ENCODE assay signal across 18 cellular contexts in genomic region chr16:17366299-17366961, GRCh38.
DNase-seq lines count a peak whose midpoint lies in the region; ATAC-seq and TF ChIP-seq lines count a peak whose summit lies in the region.
"Had no signal": no experiment of that assay in that cellular context is flagged by ENCODE, and none has a peak within 500 bp of the region (broad histone marks: within the 10 kb centered on the region; RNA-seq: fewer than 3 reads in every experiment).

No MANE protein-coding gene starts in this region.

- ATAC-seq in stimulated activated memory B cell treated with anti-CD40 and anti-IgM and Interleukin-4, amounts not matched to agents 10 μg/mL and 1 μg/mL and 100 μg/mL, for 72 hours, result no peak
- ATAC-seq in sciatic nerve (no peak), GM21737 (IDR thresholded peaks at IDR 0.05; ENCODE audit: unreplicated experiment) (no peak)
- ATAC-seq: left cardiac atrium had no signal

- H3K9me2 ChIP-seq in OCI-LY1 (ENCODE audit: low read depth, low read length), result no peaks in the 10 kb centered on the region

- no peak overlapping the region for H2AFZ ChIP-seq in OCI-LY1 (ENCODE audit: low read length)

- no peaks in the 10 kb centered on the region for H4K20me1 ChIP-seq in OCI-LY1 (ENCODE audit: insufficient read depth, low read length)

- peak overlapping the region; percentile 96 for H3K27ac ChIP-seq in OCI-LY1 (ENCODE audit: low read depth, low read length, poor library complexity, severe bottlenecking)
- H3K27ac ChIP-seq: cardiac muscle cell, KMS-11, upper lobe of right lung had no signal

- H3K4me3 ChIP-seq in OCI-LY1 (ENCODE audit: low read depth, low read length, poor library complexity, severe bottlenecking), result peak overlapping the region; percentile 4
- H3K4me3 ChIP-seq: cardiac muscle cell, skin epidermis, upper lobe of right lung had no signal

- no peak for DNase-seq in activated CD4-positive, alpha-beta memory T cell treated with anti-CD3 and anti-CD28 coated beads, Interleukin-2, amount 10 ng/mL, durations not matched to agents 7 days and 5 days
- DNase-seq in activated CD4-positive, alpha-beta memory T cell treated with anti-CD3 and anti-CD28 coated beads for 36 hours, result no peak
- DNase-seq in HuH-7.5 (ENCODE audit: low spot score), result no peak
- no peak for DNase-seq in sciatic nerve (ENCODE audit: low spot score)
- DNase-seq: ACHN, endodermal cell, left cardiac atrium, NCI-H1105, NCI-H774, occipital lobe, upper lobe of right lung had no signal

- peaks cover 43% of the 10 kb centered on the region for H3K36me3 Mint-ChIP-seq in activated CD4-positive, alpha-beta memory T cell treated with anti-CD3 and anti-CD28 coated beads, Interleukin-2, amount 10 ng/mL, durations not matched to agents 7 days and 5 days (ENCODE audit: low read depth)
- no peaks in the 10 kb centered on the region for H3K36me3 Mint-ChIP-seq in activated CD4-positive, alpha-beta memory T cell treated with anti-CD3 and anti-CD28 coated beads for 36 hours
- H3K36me3 Mint-ChIP-seq in dendritic cell treated with granulocyte-macrophage colony-stimulating factor and Interleukin-4, amounts not matched to agents 40 ng/mL and 50 ng/mL, for 4 days (ENCODE audit: low read depth), result no peaks in the 10 kb centered on the region
- H3K36me3 Mint-ChIP-seq in stimulated activated memory B cell treated with anti-CD40 and anti-IgM and Interleukin-4, amounts not matched to agents 10 μg/mL and 1 μg/mL and 100 μg/mL, for 72 hours, result peaks cover 12% of the 10 kb centered on the region

- TF ChIP-seq CTCF in OCI-LY1 (IDR thresholded peaks at IDR 0.05; ENCODE audit: low read length), result no peak

- H3K79me2 ChIP-seq in OCI-LY1 (ENCODE audit: insufficient read depth, low read length), result 0 out of 2 replicates have a peak, but pooled peaks cover 16% of the 10 kb centered on the region

- peaks cover 98% of the 10 kb centered on the region for H3K4me1 ChIP-seq in OCI-LY1 (ENCODE audit: insufficient read depth, low read length, severe bottlenecking)

- H3K27ac Mint-ChIP-seq in activated CD4-positive, alpha-beta memory T cell treated with anti-CD3 and anti-CD28 coated beads, Interleukin-2, amount 10 ng/mL, durations not matched to agents 7 days and 5 days, result peak overlapping the region; percentile 99
- H3K27ac Mint-ChIP-seq in activated CD4-positive, alpha-beta memory T cell treated with anti-CD3 and anti-CD28 coated beads for 36 hours, result no peak overlapping the region
- H3K27ac Mint-ChIP-seq in dendritic cell treated with granulocyte-macrophage colony-stimulating factor and Interleukin-4, amounts not matched to agents 40 ng/mL and 50 ng/mL, for 4 days, result peak overlapping the region; percentile 92
- H3K27ac Mint-ChIP-seq in stimulated activated memory B cell treated with anti-CD40 and anti-IgM and Interleukin-4, amounts not matched to agents 10 μg/mL and 1 μg/mL and 100 μg/mL, for 72 hours, result peak overlapping the region; percentile 97
- H3K27ac Mint-ChIP-seq: endodermal cell had no signal

- no peaks in the 10 kb centered on the region for H3K27me3 Mint-ChIP-seq in activated CD4-positive, alpha-beta memory T cell treated with anti-CD3 and anti-CD28 coated beads, Interleukin-2, amount 10 ng/mL, durations not matched to agents 7 days and 5 days
- H3K27me3 Mint-ChIP-seq in activated CD4-positive, alpha-beta memory T cell treated with anti-CD3 and anti-CD28 coated beads for 36 hours, result no peaks in the 10 kb centered on the region
- no peaks in the 10 kb centered on the region for H3K27me3 Mint-ChIP-seq in dendritic cell treated with granulocyte-macrophage colony-stimulating factor and Interleukin-4, amounts not matched to agents 40 ng/mL and 50 ng/mL, for 4 days
- H3K27me3 Mint-ChIP-seq in stimulated activated memory B cell treated with anti-CD40 and anti-IgM and Interleukin-4, amounts not matched to agents 10 μg/mL and 1 μg/mL and 100 μg/mL, for 72 hours, result no peaks in the 10 kb centered on the region

- 0 out of 2 replicates have a peak, but pooled peaks cover 3% of the 10 kb centered on the region for H3F3A ChIP-seq in OCI-LY1 (ENCODE audit: insufficient read depth, low read length)

- CTCF ChIA-PET in activated CD4-positive, alpha-beta memory T cell treated with anti-CD3 and anti-CD28 coated beads, Interleukin-2, amount 10 ng/mL, durations not matched to agents 7 days and 5 days (lab: Charles Lee), result interaction anchor here (1.3 to 1.8 kb wide), 3 partner anchors 19 to 102 kb away, joined by 3 to 7 read pairs (median 4); no protein-coding TSS in a partner anchor
- CTCF ChIA-PET in activated CD4-positive, alpha-beta memory T cell treated with anti-CD3 and anti-CD28 coated beads for 36 hours (lab: Charles Lee), result interaction anchor here (1.1 kb wide), 1 partner anchor 49 kb away, joined by 3 read pairs; no protein-coding TSS in a partner anchor

- peak overlapping the region; percentile 23; the same call in 1 of the 2 replicates for H3K9ac ChIP-seq in OCI-LY1 (ENCODE audit: low read length)
- H3K9ac ChIP-seq: KMS-11 had no signal

- intact Hi-C loops in activated CD4-positive, alpha-beta memory T cell treated with anti-CD3 and anti-CD28 coated beads for 36 hours (cut with micrococcal nuclease), result loop anchor here (10.0 kb wide), 1 partner anchor 152 kb away; no protein-coding TSS in a partner anchor
- intact Hi-C loops in dendritic cell treated with granulocyte-macrophage colony-stimulating factor and Interleukin-4, amounts not matched to agents 40 ng/mL and 50 ng/mL, for 4 days (cut with micrococcal nuclease), result no loop called here
- intact Hi-C loops in sciatic nerve (cut with DNase I), result no loop called here

- POLR2A ChIA-PET in activated CD4-positive, alpha-beta memory T cell treated with anti-CD3 and anti-CD28 coated beads, Interleukin-2, amount 10 ng/mL, durations not matched to agents 7 days and 5 days (lab: Charles Lee), result interaction anchor here (1.2 to 15.6 kb wide), 3 partner anchors 12 to 1424 kb away, joined by 3 to 353 read pairs (median 5); partner anchors contain the start of gene RPS15A
- POLR2A ChIA-PET in activated CD4-positive, alpha-beta memory T cell treated with anti-CD3 and anti-CD28 coated beads for 36 hours (lab: Charles Lee), result interaction anchor here (1.2 kb wide), 1 partner anchor 83 kb away, joined by 3 read pairs; no protein-coding TSS in a partner anchor

- no peak overlapping the region for H3K4me3 Mint-ChIP-seq in activated CD4-positive, alpha-beta memory T cell treated with anti-CD3 and anti-CD28 coated beads, Interleukin-2, amount 10 ng/mL, durations not matched to agents 7 days and 5 days
- no peak overlapping the region for H3K4me3 Mint-ChIP-seq in activated CD4-positive, alpha-beta memory T cell treated with anti-CD3 and anti-CD28 coated beads for 36 hours
- H3K4me3 Mint-ChIP-seq in dendritic cell treated with granulocyte-macrophage colony-stimulating factor and Interleukin-4, amounts not matched to agents 40 ng/mL and 50 ng/mL, for 4 days, result no peak overlapping the region
- H3K4me3 Mint-ChIP-seq in stimulated activated memory B cell treated with anti-CD40 and anti-IgM and Interleukin-4, amounts not matched to agents 10 μg/mL and 1 μg/mL and 100 μg/mL, for 72 hours, result no peak overlapping the region
- H3K4me3 Mint-ChIP-seq: endodermal cell had no signal

- H3K4me1 Mint-ChIP-seq in activated CD4-positive, alpha-beta memory T cell treated with anti-CD3 and anti-CD28 coated beads, Interleukin-2, amount 10 ng/mL, durations not matched to agents 7 days and 5 days, result peaks cover 96% of the 10 kb centered on the region
- H3K4me1 Mint-ChIP-seq in activated CD4-positive, alpha-beta memory T cell treated with anti-CD3 and anti-CD28 coated beads for 36 hours (ENCODE audit: low read depth), result peaks cover 95% of the 10 kb centered on the region
- peaks cover 69% of the 10 kb centered on the region for H3K4me1 Mint-ChIP-seq in dendritic cell treated with granulocyte-macrophage colony-stimulating factor and Interleukin-4, amounts not matched to agents 40 ng/mL and 50 ng/mL, for 4 days (ENCODE audit: low read depth)
- peaks cover 81% of the 10 kb centered on the region for H3K4me1 Mint-ChIP-seq in stimulated activated memory B cell treated with anti-CD40 and anti-IgM and Interleukin-4, amounts not matched to agents 10 μg/mL and 1 μg/mL and 100 μg/mL, for 72 hours

- H3K36me3 ChIP-seq in OCI-LY1 (ENCODE audit: insufficient read depth, low read length), result peaks cover 8% of the 10 kb centered on the region; the same call in 1 of the 2 replicates
- H3K36me3 ChIP-seq: cardiac muscle cell, upper lobe of right lung had no signal

- peaks cover 2% of the 10 kb centered on the region for H3K9me3 Mint-ChIP-seq in activated CD4-positive, alpha-beta memory T cell treated with anti-CD3 and anti-CD28 coated beads, Interleukin-2, amount 10 ng/mL, durations not matched to agents 7 days and 5 days
- H3K9me3 Mint-ChIP-seq in activated CD4-positive, alpha-beta memory T cell treated with anti-CD3 and anti-CD28 coated beads for 36 hours, result no peaks in the 10 kb centered on the region
- H3K9me3 Mint-ChIP-seq in dendritic cell treated with granulocyte-macrophage colony-stimulating factor and Interleukin-4, amounts not matched to agents 40 ng/mL and 50 ng/mL, for 4 days, result no peaks in the 10 kb centered on the region
- H3K9me3 Mint-ChIP-seq in stimulated activated memory B cell treated with anti-CD40 and anti-IgM and Interleukin-4, amounts not matched to agents 10 μg/mL and 1 μg/mL and 100 μg/mL, for 72 hours, result peaks cover 2% of the 10 kb centered on the region
- H3K9me3 Mint-ChIP-seq: endodermal cell had no signal

- no peaks in the 10 kb centered on the region for H3K27me3 ChIP-seq in OCI-LY1 (ENCODE audit: insufficient read depth, low read length)
- H3K27me3 ChIP-seq: cardiac muscle cell, upper lobe of right lung had no signal

- H3K9me3 ChIP-seq in OCI-LY1 (ENCODE audit: low read length), result no peaks in the 10 kb centered on the region
- H3K9me3 ChIP-seq: upper lobe of right lung had no signal

- peak overlapping the region; percentile 31 for H3K4me2 ChIP-seq in OCI-LY1 (ENCODE audit: low read length)
- H3K4me2 ChIP-seq: KMS-11 had no signal
